In the genomic region with DNA sequence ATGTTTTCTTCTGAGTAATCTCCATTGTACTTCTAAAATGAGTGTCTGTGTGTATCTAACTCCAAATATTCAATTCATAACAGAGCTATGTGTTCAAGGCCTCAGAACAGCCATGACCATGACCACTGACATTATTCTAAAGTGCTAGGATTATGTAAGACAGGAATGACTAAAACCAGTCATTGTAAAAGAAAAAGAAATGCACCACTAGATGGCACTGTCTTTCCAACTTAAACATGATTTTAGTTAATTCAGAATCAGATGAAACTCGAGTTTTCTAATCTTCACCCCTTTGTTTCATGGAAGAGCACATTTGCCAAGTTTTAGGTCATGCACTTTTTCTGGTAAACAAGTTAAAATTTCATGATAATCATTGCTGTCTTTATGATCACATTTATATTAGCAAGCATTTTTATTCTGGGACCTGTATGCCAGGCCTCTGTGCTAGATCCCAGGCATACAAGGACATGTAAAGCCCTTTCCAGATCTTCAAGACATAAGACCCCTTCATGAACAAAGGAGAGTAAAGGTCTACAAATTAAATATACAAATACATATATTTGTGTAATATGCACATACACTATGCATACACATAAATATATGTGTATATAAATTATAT, we compare ENCODE assay signal across 8 cellular contexts. TPM values are rescaled to one million over a fixed set of nuclear protein-coding genes. Genes with fewer than 3 reads are reported as not detected.
DNase-seq lines count a peak whose midpoint lies in the region; ATAC-seq and TF ChIP-seq lines count a peak whose summit lies in the region.

No MANE protein-coding gene starts in this region.

- H3K36me3 ChIP-seq in A673 (ENCODE audit: insufficient read depth, low read length, poor library complexity, severe bottlenecking), result no peaks in the 10 kb centered on the region
- H3K36me3 ChIP-seq in naive thymus-derived CD4-positive, alpha-beta T cell (ENCODE audit: control insufficient read depth in 2 of 3, insufficient read depth in 3 of 3, low read length in 3 of 3), result no peaks in the 10 kb centered on the region

- ATAC-seq in naive thymus-derived CD4-positive, alpha-beta T cell, result peak; percentile 86

- H3K9me3 ChIP-seq in A673 (ENCODE audit: low read depth, low read length, poor library complexity, severe bottlenecking), result no peaks in the 10 kb centered on the region
- no peaks in the 10 kb centered on the region for H3K9me3 ChIP-seq in naive thymus-derived CD4-positive, alpha-beta T cell (ENCODE audit: control insufficient read depth in 2 of 3, low read length in 3 of 3)

- BruUV-seq in A673 (replicated peaks; lab: Mats Ljungman, UMichigan), result no TSS peak

- no peak overlapping the region for H3K27ac ChIP-seq in A673 (ENCODE audit: low read depth, low read length, poor library complexity, severe bottlenecking)
- no peak overlapping the region for H3K27ac ChIP-seq in naive thymus-derived CD4-positive, alpha-beta T cell (ENCODE audit: low read depth, low read length)

- peaks cover 0 to 2% (median 0%) of the 10 kb centered on the region in 11 donors for H3K9me3 Mint-ChIP-seq in naive thymus-derived CD4-positive, alpha-beta T cell

- POLR2A ChIA-PET in A673 (lab: Charles Lee; ENCODE audit: low non-redundant PET), result no interaction called here
- POLR2A ChIA-PET in naive thymus-derived CD4-positive, alpha-beta T cell (lab: Charles Lee), result interaction anchor here (0.6 kb wide), 1 partner anchor 368 kb away, joined by 3 read pairs; no protein-coding TSS in a partner anchor

- intact Hi-C loops in A673 (cut with micrococcal nuclease; ENCODE audit: unreplicated experiment), result loop anchor here (2.0 kb wide), 2 partner anchors 413 to 587 kb away; no protein-coding TSS in a partner anchor
- intact Hi-C loops in naive thymus-derived CD4-positive, alpha-beta T cell (cut with micrococcal nuclease), result loop anchor here (1.0 to 5.0 kb wide), 10 partner anchors 15 to 964 kb away; no protein-coding TSS in a partner anchor

- H3K27ac Mint-ChIP-seq in naive thymus-derived CD4-positive, alpha-beta T cell, result peak overlapping the region in 5 of 9 donors; percentile 18 to 43 (median 34)

- H3K4me1 Mint-ChIP-seq in naive thymus-derived CD4-positive, alpha-beta T cell, result peaks cover 0 to 9% (median 3%) of the 10 kb centered on the region in 7 donors

- CTCF ChIA-PET in A673 (lab: Charles Lee), result interaction anchor here (0.6 to 1.0 kb wide), 2 partner anchors 25 to 412 kb away, joined by 4 to 10 read pairs; no protein-coding TSS in a partner anchor
- CTCF ChIA-PET in naive thymus-derived CD4-positive, alpha-beta T cell (lab: Charles Lee), result interaction anchor here (0.7 to 2.2 kb wide), 9 partner anchors 9 to 586 kb away, joined by 3 to 17 read pairs (median 4); no protein-coding TSS in a partner anchor

- H3K4me1 ChIP-seq in A673 (ENCODE audit: insufficient read depth, low read length, poor library complexity, severe bottlenecking), result no peaks in the 10 kb centered on the region
- no peaks in the 10 kb centered on the region for H3K4me1 ChIP-seq in naive thymus-derived CD4-positive, alpha-beta T cell (ENCODE audit: control insufficient read depth in 2 of 2, insufficient read depth in 2 of 2, low read length in 2 of 2)

- TF ChIP-seq CTCF in A673 (conservative IDR thresholded peaks at IDR 0.05; ENCODE audit: low read depth, low read length), result peak; percentile 71

- no peaks in the 10 kb centered on the region for H3K27me3 ChIP-seq in A673 (replicated peaks; ENCODE audit: insufficient read depth, low read depth, low read length, poor library complexity)
- H3K27me3 ChIP-seq in naive thymus-derived CD4-positive, alpha-beta T cell (ENCODE audit: control insufficient read depth in 2 of 2, insufficient read depth in 2 of 2, low read length in 2 of 2), result no peaks in the 10 kb centered on the region

- no peak overlapping the region for H3K4me3 ChIP-seq in A673 (ENCODE audit: low read depth, low read length, poor library complexity, severe bottlenecking)
- H3K4me3 ChIP-seq in naive thymus-derived CD4-positive, alpha-beta T cell (ENCODE audit: low read length), result no peak overlapping the region

- peaks cover 0 to 7% (median 4%) of the 10 kb centered on the region in 5 donors for H3K36me3 Mint-ChIP-seq in naive thymus-derived CD4-positive, alpha-beta T cell

- H3K4me3 Mint-ChIP-seq in naive thymus-derived CD4-positive, alpha-beta T cell, result no peak overlapping the region

- H3K27me3 Mint-ChIP-seq in naive thymus-derived CD4-positive, alpha-beta T cell, result peaks cover 0 to 2% (median 0%) of the 10 kb centered on the region in 5 donors

- peak; percentile 90 for DNase-seq in A673 (ENCODE audit: low spot score)
- peak; percentile 74 for DNase-seq in GM04504 (ENCODE audit: low read depth)
- peak; percentile 74 for DNase-seq in HT1080 (ENCODE audit: low read depth)
- DNase-seq in RPMI7951 (ENCODE audit: low read depth), result peak; percentile 81
- DNase-seq in epidermal melanocyte (ENCODE audit: insufficient read length, low spot score), result peak; percentile 46
- DNase-seq in naive thymus-derived CD4-positive, alpha-beta T cell, result peak in 7 of 9 donors; percentile 44 to 71 (median 63)
- no peak for DNase-seq in stimulated activated CD4-positive, alpha-beta T cell treated with anti-CD3 and anti-CD28 coated beads, Interleukin-4, amount 100 ng/mL, for 4 hours
- DNase-seq in SKM-1 (lab: John Stamatoyannopoulos, UW; ENCODE audit: unreplicated experiment), result no peak

RNA-seq across cellular contexts. Expression of a gene that starts 26.1 kb away (rescaled TPM):
- 62.8 and 64.0 TPM in 2 replicates for total RNA-seq in A673 (2021)
- 42.5 and 69.9 TPM in 2 replicates for total RNA-seq in HT1080 (2014; rRNA removed; shearing (Covaris generic))
- polyA plus RNA-seq in HT1080 (2015; cell fraction: cytosol; rRNA removed), result 47.3 and 52.1 TPM in 2 replicates
- 55.1 and 56.4 TPM in 2 replicates for polyA plus RNA-seq in HT1080 (2015; cell fraction: nucleus; rRNA removed)
- total RNA-seq in RPMI7951 (2014; rRNA removed; shearing (Covaris generic)), result 151 and 200 TPM in 2 replicates
- total RNA-seq in naive thymus-derived CD4-positive, alpha-beta T cell, result 10 to 100 TPM; 36.1 to 86.7 (median 48.7) TPM
- 100 to 1,000 TPM; 102 to 108 TPM for polyA plus RNA-seq in naive thymus-derived CD4-positive, alpha-beta T cell

Comparison
In these comparisons a context has a peak if more than half of its experiments do, and no peak if none do; other contexts are left out.
1. DNase-seq: peak in A673 (single experiment), GM04504 (single experiment), HT1080 (single experiment), RPMI7951 (single experiment), epidermal melanocyte (single experiment) and naive thymus-derived CD4-positive, alpha-beta T cell (7 of 9); none in stimulated activated CD4-positive, alpha-beta T cell treated with anti-CD3 and anti-CD28 coated beads, Interleukin-4, amount 100 ng/mL, for 4 hours (0 of 2) and SKM-1 (single experiment).